In genomic region chr2:182636694-182637093, GRCh38 we compare ENCODE assay signal across 21 cellular contexts.
"Had no signal": no experiment of that assay in that cellular context is flagged by ENCODE, and none has a peak within 500 bp of the region (broad histone marks: within the 10 kb centered on the region; RNA-seq: fewer than 3 reads in every experiment).

No MANE protein-coding gene starts in this region.

- H3K36me3 ChIP-seq: stomach had no signal

- H3K36me3 Mint-ChIP-seq: activated naive CD8-positive, alpha-beta T cell treated with anti-CD3 and anti-CD28 coated beads, Interleukin-2, amount 10 ng/mL, durations not matched to agents 7 days and 5 days; immature natural killer cell; naive thymus-derived CD4-positive, alpha-beta T cell; T-cell had no signal

- DNase-seq: activated CD4-positive, alpha-beta T cell treated with anti-CD3 and anti-CD28 coated beads, Interleukin-2, amount 50 U/mL, for 4 hours; activated CD4-positive, CD25-positive, alpha-beta regulatory T cell treated with anti-CD3 and anti-CD28 coated beads, Interleukin-2, amount 50 U/mL, for 72 hours; activated naive CD4-positive, alpha-beta T cell; activated naive CD8-positive, alpha-beta T cell treated with anti-CD3 and anti-CD28 coated beads, Interleukin-2, amount 10 ng/mL, durations not matched to agents 7 days and 5 days; activated T-cell treated with anti-CD3 and anti-CD28 coated beads for 4 hours; effector memory CD4-positive, alpha-beta T cell; foreskin melanocyte; head of caudate nucleus; immature natural killer cell; left colon; naive thymus-derived CD4-positive, alpha-beta T cell; occipital lobe; stimulated activated CD4-positive, alpha-beta T cell treated with anti-CD3 and anti-CD28 coated beads, Interleukin-12 subunit alpha, Interleukin-12 subunit beta, amount 100 ng/mL, for 4 hours; stimulated activated CD4-positive, alpha-beta T cell treated with anti-CD3 and anti-CD28 coated beads, Interleukin-2, amount 100 ng/mL, for 24 hours; stomach; T-cell; T1000; testis had no signal

- H3K4me1 Mint-ChIP-seq: activated naive CD8-positive, alpha-beta T cell treated with anti-CD3 and anti-CD28 coated beads, Interleukin-2, amount 10 ng/mL, durations not matched to agents 7 days and 5 days; immature natural killer cell; naive thymus-derived CD4-positive, alpha-beta T cell; T-cell had no signal

- H3K27ac ChIP-seq: epithelial cell of prostate, stomach, testis had no signal

- H3K27me3 ChIP-seq: stomach, testis had no signal

- H3K27me3 Mint-ChIP-seq: dendritic cell treated with granulocyte-macrophage colony-stimulating factor and Interleukin-4, amounts not matched to agents 40 ng/mL and 50 ng/mL, for 4 days had no signal

- H3K4me1 ChIP-seq: stomach, testis had no signal

- H3K4me3 ChIP-seq: lung, stomach, testis had no signal

- H3K27ac Mint-ChIP-seq: activated naive CD8-positive, alpha-beta T cell treated with anti-CD3 and anti-CD28 coated beads, Interleukin-2, amount 10 ng/mL, durations not matched to agents 7 days and 5 days; dendritic cell treated with granulocyte-macrophage colony-stimulating factor and Interleukin-4, amounts not matched to agents 40 ng/mL and 50 ng/mL, for 4 days; immature natural killer cell; naive thymus-derived CD4-positive, alpha-beta T cell; T-cell had no signal

- H3K4me3 Mint-ChIP-seq: activated naive CD8-positive, alpha-beta T cell treated with anti-CD3 and anti-CD28 coated beads, Interleukin-2, amount 10 ng/mL, durations not matched to agents 7 days and 5 days; dendritic cell treated with granulocyte-macrophage colony-stimulating factor and Interleukin-4, amounts not matched to agents 40 ng/mL and 50 ng/mL, for 4 days; immature natural killer cell; naive thymus-derived CD4-positive, alpha-beta T cell; T-cell had no signal

- ATAC-seq: left colon; naive thymus-derived CD4-positive, alpha-beta T cell; T-cell had no signal

- H3K9me3 Mint-ChIP-seq: activated naive CD8-positive, alpha-beta T cell treated with anti-CD3 and anti-CD28 coated beads, Interleukin-2, amount 10 ng/mL, durations not matched to agents 7 days and 5 days; dendritic cell treated with granulocyte-macrophage colony-stimulating factor and Interleukin-4, amounts not matched to agents 40 ng/mL and 50 ng/mL, for 4 days; immature natural killer cell; naive thymus-derived CD4-positive, alpha-beta T cell; T-cell had no signal

- H3K9me3 ChIP-seq: stomach, testis had no signal
